In genomic region chr9:96556701-96557461, GRCh38 we compare ENCODE assay signal across 13 cellular contexts.
DNase-seq lines count a peak whose midpoint lies in the region; ATAC-seq and TF ChIP-seq lines count a peak whose summit lies in the region.
"Had no signal": no experiment of that assay in that cellular context is flagged by ENCODE, and none has a peak within 500 bp of the region (broad histone marks: within the 10 kb centered on the region; RNA-seq: fewer than 3 reads in every experiment).

No MANE protein-coding gene starts in this region.

- peaks cover 0 to 2% of the 10 kb centered on the region in 2 donors for H3K36me3 ChIP-seq in psoas muscle (ENCODE audit: insufficient read depth in 1 of 2, low read depth in 1 of 2)

- H3K4me3 ChIP-seq in psoas muscle: no peak overlapping the region

- H3K4me1 Mint-ChIP-seq in activated naive CD8-positive, alpha-beta T cell treated with anti-CD3 and anti-CD28 coated beads for 36 hours: peaks cover 39% of the 10 kb centered on the region

- no peaks in the 10 kb centered on the region for H3K27me3 ChIP-seq in psoas muscle (ENCODE audit: insufficient read depth in 3 of 3, low read length in 2 of 3)
- H3K27me3 ChIP-seq: foreskin keratinocyte had no signal

- H3K9me3 Mint-ChIP-seq in activated naive CD8-positive, alpha-beta T cell treated with anti-CD3 and anti-CD28 coated beads for 36 hours: no peaks in the 10 kb centered on the region
- H3K9me3 Mint-ChIP-seq: memory B cell had no signal

- intact Hi-C loops in left cardiac atrium (cut with DNase I): no loop called here
- intact Hi-C loops in psoas muscle (cut with DNase I): no loop called here

- no peaks in the 10 kb centered on the region for H3K9me3 ChIP-seq in psoas muscle

- H3K27ac Mint-ChIP-seq in activated naive CD8-positive, alpha-beta T cell treated with anti-CD3 and anti-CD28 coated beads for 36 hours: no peak overlapping the region
- H3K27ac Mint-ChIP-seq: memory B cell had no signal

- H3K36me3 Mint-ChIP-seq in activated naive CD8-positive, alpha-beta T cell treated with anti-CD3 and anti-CD28 coated beads for 36 hours: peaks cover 15% of the 10 kb centered on the region

- H3K4me1 ChIP-seq in psoas muscle: no peaks in the 10 kb centered on the region

- WGBS in psoas muscle, 3 donors: 64 to 84% (median 69%) methylated on average over 15 of the region's 15 CpGs

- no peak for TF ChIP-seq CTCF in psoas muscle (IDR thresholded peaks at IDR 0.05)

- H3K4me3 Mint-ChIP-seq in activated naive CD8-positive, alpha-beta T cell treated with anti-CD3 and anti-CD28 coated beads for 36 hours: no peak overlapping the region
- H3K4me3 Mint-ChIP-seq: memory B cell had no signal

- no peaks in the 10 kb centered on the region for H3K27me3 Mint-ChIP-seq in activated naive CD8-positive, alpha-beta T cell treated with anti-CD3 and anti-CD28 coated beads for 36 hours
- H3K27me3 Mint-ChIP-seq: memory B cell had no signal

- peak; percentile 34 for DNase-seq in AG08396 (ENCODE audit: low spot score)
- DNase-seq in amygdala (lab: John Stamatoyannopoulos, UW): peak in 44 of 56 donors; percentile 3 to 69 (median 32)
- peak; percentile 27 for DNase-seq in left cardiac atrium
- peak; percentile 24 to 58 for DNase-seq in psoas muscle
- no peak for DNase-seq in AML-193 (lab: John Stamatoyannopoulos, UW)
- no peak for DNase-seq in NCI-H524 treated with DMSO at 0.1 percent for 48 hours (lab: John Stamatoyannopoulos, UW)
- no peak for DNase-seq in activated naive CD8-positive, alpha-beta T cell treated with anti-CD3 and anti-CD28 coated beads for 36 hours
- DNase-seq: central memory CD4-positive, alpha-beta T cell; foreskin keratinocyte; stimulated activated CD4-positive, alpha-beta T cell treated with anti-CD3 and anti-CD28 coated beads, Interleukin-15, amount 100 ng/mL, for 24 hours; stimulated activated naive CD4-positive, alpha-beta T cell treated with Interleukin-2 at 50 U/mL for 16 hours had no signal

- ATAC-seq in left cardiac atrium (peak; percentile 50 to 67), psoas muscle (peak; percentile 33 to 46 (median 41)), HG02798 (IDR thresholded peaks at IDR 0.05; ENCODE audit: poor library complexity, unreplicated experiment) (no peak)
- ATAC-seq: foreskin keratinocyte had no signal

- peak overlapping the region; percentile 48 for H3K27ac ChIP-seq in psoas muscle
- H3K27ac ChIP-seq: foreskin keratinocyte had no signal

Comparison
In these comparisons a context has a peak if more than half of its experiments do, and no peak if none do; other contexts are left out.
1. DNase-seq: peak in AG08396 (single experiment), amygdala (44 of 56), left cardiac atrium (single experiment) and psoas muscle (2 of 2); none in AML-193 (0 of 2), NCI-H524 treated with DMSO at 0.1 percent for 48 hours (single experiment) and activated naive CD8-positive, alpha-beta T cell treated with anti-CD3 and anti-CD28 coated beads for 36 hours (single experiment).